17 cellular contexts compared by ENCODE assay signal in genomic region chr11:78796956-78797355, GRCh38.
DNase-seq lines count a peak whose midpoint lies in the region; ATAC-seq, FAIRE-seq and TF ChIP-seq lines count a peak whose summit lies in the region.
"Had no signal": no experiment of that assay in that cellular context is flagged by ENCODE, and none has a peak within 500 bp of the region (broad histone marks: within the 10 kb centered on the region; RNA-seq: fewer than 3 reads in every experiment).

No MANE protein-coding gene starts in this region.

- in situ Hi-C loops in transverse colon (cut with MboI; ENCODE audit: low pct_ligation_motif_present in 1 of 4, low pct_unique_long_range_greater_than_20kb in 1 of 4, low sequenced_read_pairs in 3 of 4), result no loop called here

- H3K27me3 ChIP-seq in AG04450 (ENCODE audit: control insufficient read depth, insufficient read depth, low read length) (no peaks in the 10 kb centered on the region), keratinocyte (ENCODE audit: control insufficient read depth, extremely low read depth, insufficient read depth, low read length) (no peaks in the 10 kb centered on the region), transverse colon (no peaks in the 10 kb centered on the region)
- H3K27me3 ChIP-seq: BE2C had no signal

- POLR2A ChIA-PET in AG04450 (lab: Yijun Ruan, JAX), result interaction anchor here (0.6 to 2.3 kb wide), 7 partner anchors 11 to 642 kb away, joined by 3 to 12 read pairs (median 3); no protein-coding TSS in a partner anchor

- no peak overlapping the region for H3K9ac ChIP-seq in keratinocyte (ENCODE audit: control insufficient read depth, extremely low read depth, insufficient read depth, low read length)

- TF ChIP-seq EP300 in transverse colon (IDR thresholded peaks at IDR 0.05; ENCODE audit: low read depth), result no peak

- H3K79me2 ChIP-seq in keratinocyte (ENCODE audit: control insufficient read depth, insufficient read depth, low read length), result no peaks in the 10 kb centered on the region

- peak; percentile 94 for DNase-seq in AG04450 (ENCODE audit: low read depth, low spot score)
- DNase-seq in M059J (ENCODE audit: low read depth), result peak; percentile 98
- peak; percentile 72 to 96 for DNase-seq in cardiac fibroblast (ENCODE audit: low read depth in 2 of 2)
- no peak for DNase-seq in keratinocyte (ENCODE audit: low read depth, low spot score)
- DNase-seq in transverse colon, result no peak
- no peak for DNase-seq in omental fat pad (ENCODE audit: low spot score)
- DNase-seq: activated CD8-positive, alpha-beta memory T cell treated with anti-CD3 and anti-CD28 coated beads for 24 hours; activated naive CD4-positive, alpha-beta T cell treated with anti-CD3 and anti-CD28 coated beads, Interleukin-2, amount 50 U/mL, for 16 hours; BE2C; NCI-H1417; NCI-H510A treated with DMSO at 0.1 percent for 48 hours; stimulated activated CD4-positive, alpha-beta T cell treated with anti-CD3 and anti-CD28 coated beads, Interleukin-4, amount 100 ng/mL, for 1 hour had no signal

- no peaks in the 10 kb centered on the region for H4K20me1 ChIP-seq in keratinocyte (ENCODE audit: control insufficient read depth, extremely low read depth, insufficient read depth, low read length)

- WGBS in transverse colon (ENCODE audit: low coverage in 1 of 2), 2 donors, result 85 to 88% methylated on average over 2 of the region's 2 CpGs

- no peak for TF ChIP-seq POLR2A in transverse colon (IDR thresholded peaks at IDR 0.05)

- no peak overlapping the region for H2AFZ ChIP-seq in keratinocyte (ENCODE audit: control insufficient read depth, low read length)

- dilution Hi-C loops in keratinocyte (cut with MboI; ENCODE audit: extremely low pct_ligation_motif_present, low sequenced_read_pairs), result no loop called here

- H3K27ac ChIP-seq in AG04450 (ENCODE audit: low read depth, low read length) (peak overlapping the region; percentile 92), keratinocyte (ENCODE audit: control insufficient read depth, insufficient read depth, low read length) (no peak overlapping the region), transverse colon (no peak overlapping the region)
- H3K27ac ChIP-seq: prostate gland had no signal

- H3K9me3 ChIP-seq in AG04450 (ENCODE audit: control insufficient read depth, insufficient read depth, low read length), result no peaks in the 10 kb centered on the region
- H3K9me3 ChIP-seq in keratinocyte (ENCODE audit: control insufficient read depth, low read depth, low read length), result no peaks in the 10 kb centered on the region
- no peaks in the 10 kb centered on the region for H3K9me3 ChIP-seq in transverse colon
- H3K9me3 ChIP-seq: BE2C, prostate gland had no signal

- H3K4me1 ChIP-seq in keratinocyte (ENCODE audit: control insufficient read depth, extremely low read depth, insufficient read depth, low read length) (peaks cover 14% of the 10 kb centered on the region), transverse colon (peaks cover 5 to 36% (median 11%) of the 10 kb centered on the region in 4 donors)

- H3K4me3 ChIP-seq in AG04450 (ENCODE audit: low read depth, low read length) (no peak overlapping the region), cardiac fibroblast (replicated peaks in 1 of 2; ENCODE audit: low read depth in 2 of 2, low read length in 2 of 2) (no peak overlapping the region), keratinocyte (ENCODE audit: control insufficient read depth in 2 of 3, extremely low read depth in 1 of 3, insufficient read depth in 2 of 3, low read depth in 1 of 3, low read length in 3 of 3) (no peak overlapping the region), transverse colon (no peak overlapping the region)
- H3K4me3 ChIP-seq: prostate gland had no signal

- intact Hi-C loops in transverse colon (cut with DNase I; ENCODE audit: low total_unique reads), result no loop called here

- H3K9me1 ChIP-seq in keratinocyte (ENCODE audit: control insufficient read depth, extremely low read depth, insufficient read depth, low read length), result no peaks in the 10 kb centered on the region

- TF ChIP-seq CTCF in AG04450 (IDR thresholded peaks at IDR 0.05; ENCODE audit: low read depth, low read length) (no peak), cardiac fibroblast (IDR thresholded peaks at IDR 0.05; ENCODE audit: low read depth, low read length) (no peak), keratinocyte (optimal IDR thresholded peaks at IDR 0.05 in 1 of 3, IDR thresholded peaks at IDR 0.05 in 1 of 3, conservative IDR thresholded peaks at IDR 0.05 in 1 of 3; ENCODE audit: extremely low read depth in 1 of 3, insufficient read depth in 2 of 3, low read length in 3 of 3) (no peak), transverse colon (IDR thresholded peaks at IDR 0.05) (no peak), omental fat pad (IDR thresholded peaks at IDR 0.05) (no peak)

- peak; percentile 68 for FAIRE-seq in keratinocyte (lab: Jason Lieb, UNC)

- ATAC-seq in HG03025 (IDR thresholded peaks at IDR 0.05; ENCODE audit: low FRiP score, unreplicated experiment) (no peak), omental fat pad (ENCODE audit: low FRiP score) (no peak), HG02973 (IDR thresholded peaks at IDR 0.05; ENCODE audit: unreplicated experiment) (no peak)
- ATAC-seq: HCT116; stimulated activated memory B cell treated with anti-CD40 and anti-IgM and Interleukin-4, amounts not matched to agents 10 μg/mL and 1 μg/mL and 100 μg/mL, for 72 hours had no signal

- H3K4me2 ChIP-seq in keratinocyte (ENCODE audit: control insufficient read depth, extremely low read depth, insufficient read depth, low read depth, low read length), result no peak overlapping the region

- H3K36me3 ChIP-seq in keratinocyte (ENCODE audit: control insufficient read depth in 2 of 2, extremely low read depth in 1 of 2, insufficient read depth in 2 of 2, low read length in 2 of 2) (peaks cover 0 to 3% of the 10 kb centered on the region in 2 experiments), transverse colon (no peaks in the 10 kb centered on the region)
- H3K36me3 ChIP-seq: prostate gland had no signal

- CTCF ChIA-PET in AG04450 (lab: Charles Lee), result interaction anchor here (0.8 to 9.5 kb wide), 8 partner anchors 9 to 302 kb away, joined by 3 to 57 read pairs (median 8); no protein-coding TSS in a partner anchor

Comparison
In these comparisons a context has a peak if more than half of its experiments do, and no peak if none do; other contexts are left out.
1. DNase-seq: peak in AG04450 (single experiment), M059J (single experiment) and cardiac fibroblast (2 of 2); none in keratinocyte (single experiment), transverse colon (single experiment) and omental fat pad (single experiment).